In the genomic region with DNA sequence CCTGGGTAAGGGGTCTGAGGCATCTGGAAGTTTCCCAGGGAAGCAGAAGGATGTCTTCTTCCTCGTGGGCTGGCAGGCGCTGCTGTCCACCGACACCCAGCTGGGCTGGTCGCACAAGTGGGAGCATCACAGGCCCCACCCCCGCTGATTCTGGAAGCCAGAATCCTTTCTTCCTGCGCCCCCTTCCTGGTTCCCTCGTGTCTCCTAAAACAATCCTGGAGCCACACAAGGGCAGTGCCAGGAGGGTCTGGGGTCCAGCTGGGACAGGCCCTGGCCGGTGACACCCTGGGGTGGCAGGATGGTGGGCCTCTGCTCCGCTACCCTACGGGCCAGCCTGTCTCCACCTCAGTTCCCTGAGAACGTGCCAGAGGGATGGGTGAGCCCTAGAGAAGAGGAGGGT, we compare ENCODE assay signal across 30 cellular contexts. TPM values are rescaled to one million over a fixed set of nuclear protein-coding genes. Genes with fewer than 3 reads are reported as not detected.
"Had no signal": no experiment of that assay in that cellular context is flagged by ENCODE, and none has a peak within 500 bp of the region (broad histone marks: within the 10 kb centered on the region; RNA-seq: fewer than 3 reads in every experiment).

No MANE protein-coding gene starts in this region.

- H3K27ac ChIP-seq: breast epithelium, SK-N-MC, VCaP had no signal

- H3K4me3 Mint-ChIP-seq: activated CD4-positive, alpha-beta memory T cell treated with anti-CD3 and anti-CD28 coated beads, Interleukin-2, amount 10 ng/mL, durations not matched to agents 7 days and 5 days; activated CD4-positive, alpha-beta T cell treated with anti-CD3 and anti-CD28 coated beads, Interleukin-2, amount 10 ng/mL, durations not matched to agents 7 days and 5 days; activated naive CD8-positive, alpha-beta T cell treated with anti-CD3 and anti-CD28 coated beads for 36 hours; activated T-cell treated with anti-CD3 and anti-CD28 coated beads, Interleukin-2, amount 50 U/mL, for 72 hours had no signal

- H3K27ac Mint-ChIP-seq: activated CD4-positive, alpha-beta memory T cell treated with anti-CD3 and anti-CD28 coated beads, Interleukin-2, amount 10 ng/mL, durations not matched to agents 7 days and 5 days; activated CD4-positive, alpha-beta T cell treated with anti-CD3 and anti-CD28 coated beads, Interleukin-2, amount 10 ng/mL, durations not matched to agents 7 days and 5 days; activated naive CD4-positive, alpha-beta T cell treated with anti-CD3 and anti-CD28 coated beads, Interleukin-2, amount 10 ng/mL, durations not matched to agents 7 days and 5 days; activated naive CD8-positive, alpha-beta T cell treated with anti-CD3 and anti-CD28 coated beads for 36 hours; activated T-cell treated with anti-CD3 and anti-CD28 coated beads, Interleukin-2, amount 50 U/mL, for 72 hours; activated T-helper 2 cell treated with anti-CD3 and anti-CD28 coated beads, Interferon-gamma antibody, Interleukin-2, Interleukin-4, amounts not matched to agents 10 μg/mL and 5 μg/mL and 100 μg/mL, durations not matched to agents 14 hours and 24 hours and 36 hours had no signal

- H3K9me3 ChIP-seq: breast epithelium, MG63 had no signal

- H3K36me3 ChIP-seq: breast epithelium, MG63 had no signal

- H3K27me3 Mint-ChIP-seq: activated CD4-positive, alpha-beta memory T cell treated with anti-CD3 and anti-CD28 coated beads, Interleukin-2, amount 10 ng/mL, durations not matched to agents 7 days and 5 days; activated CD4-positive, alpha-beta T cell treated with anti-CD3 and anti-CD28 coated beads, Interleukin-2, amount 10 ng/mL, durations not matched to agents 7 days and 5 days; activated naive CD4-positive, alpha-beta T cell treated with anti-CD3 and anti-CD28 coated beads, Interleukin-2, amount 10 ng/mL, durations not matched to agents 7 days and 5 days; activated naive CD8-positive, alpha-beta T cell treated with anti-CD3 and anti-CD28 coated beads for 36 hours had no signal

- H3K27me3 ChIP-seq: breast epithelium had no signal

- FAIRE-seq: RCC 7860 had no signal

- H3K4me3 ChIP-seq: breast epithelium, MG63, SK-N-MC had no signal

- H3K9me3 Mint-ChIP-seq: activated CD4-positive, alpha-beta memory T cell treated with anti-CD3 and anti-CD28 coated beads, Interleukin-2, amount 10 ng/mL, durations not matched to agents 7 days and 5 days; activated CD4-positive, alpha-beta T cell treated with anti-CD3 and anti-CD28 coated beads, Interleukin-2, amount 10 ng/mL, durations not matched to agents 7 days and 5 days; activated naive CD4-positive, alpha-beta T cell treated with anti-CD3 and anti-CD28 coated beads, Interleukin-2, amount 10 ng/mL, durations not matched to agents 7 days and 5 days; activated naive CD8-positive, alpha-beta T cell treated with anti-CD3 and anti-CD28 coated beads for 36 hours; activated T-cell treated with anti-CD3 and anti-CD28 coated beads, Interleukin-2, amount 50 U/mL, for 72 hours; activated T-helper 2 cell treated with anti-CD3 and anti-CD28 coated beads, Interferon-gamma antibody, Interleukin-2, Interleukin-4, amounts not matched to agents 10 μg/mL and 5 μg/mL and 100 μg/mL, durations not matched to agents 14 hours and 24 hours and 36 hours had no signal

- DNase-seq: activated CD4-positive, alpha-beta memory T cell treated with anti-CD3 and anti-CD28 coated beads, Interleukin-2, amount 10 ng/mL, durations not matched to agents 7 days and 5 days; activated CD4-positive, alpha-beta T cell treated with anti-CD3 and anti-CD28 coated beads, Interleukin-2, amount 10 ng/mL, durations not matched to agents 7 days and 5 days; activated CD4-positive, CD25-positive, alpha-beta regulatory T cell; activated gamma-delta T cell treated with Interleukin-2 at 50 U/mL for 16 hours; activated naive CD4-positive, alpha-beta T cell treated with anti-CD3 and anti-CD28 coated beads, Interleukin-2, amount 10 ng/mL, durations not matched to agents 7 days and 5 days; activated naive CD8-positive, alpha-beta T cell treated with anti-CD3 and anti-CD28 coated beads for 36 hours; activated T-cell treated with anti-CD3 and anti-CD28 coated beads for 4 hours; activated T-cell treated with anti-CD3 and anti-CD28 coated beads, Interleukin-2, amount 50 U/mL, for 72 hours; aorta; caudate nucleus; MG63; MV-4-11; NCI-H1092 treated with DMSO at 0.1 percent for 48 hours; NCI-H1417 treated with DMSO at 0.1 percent for 48 hours; NCI-H1694; NCI-H2029; NCI-H2107; NCI-H2171 treated with DMSO at 0.1 percent for 48 hours; NCI-H345; NCI-H510A; NCI-H526 treated with DMSO at 0.1 percent for 48 hours; PC-3; T-helper 1 cell had no signal

- ATAC-seq: activated T-cell treated with anti-CD3 and anti-CD28 coated beads, Interleukin-2, amount 50 U/mL, for 72 hours; PC-3 had no signal

- H3K4me1 ChIP-seq: breast epithelium had no signal

RNA-seq across cellular contexts. Expression of a gene that starts 4.2 kb away (rescaled TPM):
- total RNA-seq: PC-3 had no signal

RNA-seq across cellular contexts. Expression of a gene that starts 18.3 kb away (rescaled TPM):
- total RNA-seq: activated CD4-positive, alpha-beta T cell treated with anti-CD3 and anti-CD28 coated beads, Interleukin-2, amount 10 ng/mL, durations not matched to agents 7 days and 5 days had no signal

RNA-seq across cellular contexts. Expression of a gene that starts 22.3 kb away (rescaled TPM):
- total RNA-seq: activated CD4-positive, alpha-beta memory T cell treated with anti-CD3 and anti-CD28 coated beads, Interleukin-2, amount 10 ng/mL, durations not matched to agents 7 days and 5 days; activated CD4-positive, alpha-beta T cell treated with anti-CD3 and anti-CD28 coated beads, Interleukin-2, amount 10 ng/mL, durations not matched to agents 7 days and 5 days; activated CD8-positive, alpha-beta memory T cell treated with anti-CD3 and anti-CD28 coated beads for 36 hours; activated naive CD8-positive, alpha-beta T cell treated with anti-CD3 and anti-CD28 coated beads for 36 hours; activated T-cell treated with anti-CD3 and anti-CD28 coated beads, Interleukin-2, amount 50 U/mL, for 72 hours; activated T-helper 2 cell treated with anti-CD3 and anti-CD28 coated beads, Interferon-gamma antibody, Interleukin-2, Interleukin-4, amounts not matched to agents 10 μg/mL and 5 μg/mL and 100 μg/mL, durations not matched to agents 14 hours and 24 hours and 36 hours; T-helper 2 cell treated with Interferon-gamma antibody and Interleukin-4, amounts not matched to agents 100 ng/mL and 5 ng/mL, for 36 hours had no signal

RNA-seq across cellular contexts. Expression of a gene that starts 34.6 kb away (rescaled TPM):
- total RNA-seq: activated T-cell treated with anti-CD3 and anti-CD28 coated beads, Interleukin-2, amount 50 U/mL, for 72 hours; aorta; breast epithelium; PC-3; T-helper 2 cell treated with Interferon-gamma antibody and Interleukin-4, amounts not matched to agents 100 ng/mL and 5 ng/mL, for 36 hours had no signal
- polyA plus RNA-seq: aorta had no signal
